18 cellular contexts compared by ENCODE assay signal in genomic region chr1:91283421-91283726, GRCh38.
DNase-seq lines count a peak whose midpoint lies in the region; ATAC-seq and TF ChIP-seq lines count a peak whose summit lies in the region.
"Had no signal": no experiment of that assay in that cellular context is flagged by ENCODE, and none has a peak within 500 bp of the region (broad histone marks: within the 10 kb centered on the region; RNA-seq: fewer than 3 reads in every experiment).

No MANE protein-coding gene starts in this region.

- H3K27me3 Mint-ChIP-seq in HFFc6 (ENCODE audit: insufficient read depth): peaks cover 1% of the 10 kb centered on the region
- H3K27me3 Mint-ChIP-seq in endodermal cell (ENCODE audit: insufficient read depth): no peaks in the 10 kb centered on the region
- peaks cover 26% of the 10 kb centered on the region for H3K27me3 Mint-ChIP-seq in osteocyte (ENCODE audit: unreplicated experiment)
- H3K27me3 Mint-ChIP-seq: brain, type B pancreatic cell had no signal

- no peak overlapping the region for H3K27ac ChIP-seq in endodermal cell (ENCODE audit: low read depth, low read length)
- H3K27ac ChIP-seq: left ventricle myocardium inferior, parathyroid adenoma had no signal

- H3K9me3 ChIP-seq in endodermal cell (ENCODE audit: control insufficient read depth, low read length): no peaks in the 10 kb centered on the region
- H3K9me3 ChIP-seq: left ventricle myocardium inferior had no signal

- H3K4me1 Mint-ChIP-seq in HFFc6 (ENCODE audit: low read depth) (peaks cover 6% of the 10 kb centered on the region; the same call in 1 of the 2 replicates), endodermal cell (peaks cover 7% of the 10 kb centered on the region), osteocyte (ENCODE audit: unreplicated experiment) (no peaks in the 10 kb centered on the region)
- H3K4me1 Mint-ChIP-seq: activated naive CD8-positive, alpha-beta T cell treated with anti-CD3 and anti-CD28 coated beads, Interleukin-2, amount 50 U/mL, for 24 hours; brain; naive thymus-derived CD8-positive, alpha-beta T cell had no signal

- TF ChIP-seq CTCF in HFFc6 (IDR thresholded peaks at IDR 0.05): no peak
- TF ChIP-seq CTCF in endodermal cell (conservative IDR thresholded peaks at IDR 0.05): no peak
- TF ChIP-seq CTCF in osteocyte (IDR thresholded peaks at IDR 0.05): no peak

- H3K4me3 Mint-ChIP-seq in HFFc6 (peak overlapping the region; percentile 31; the same call in 1 of the 2 replicates), endodermal cell (no peak overlapping the region), osteocyte (ENCODE audit: unreplicated experiment) (no peak overlapping the region)
- H3K4me3 Mint-ChIP-seq: activated B cell treated with CpG ODN at 0.5 μM for 24 hours; activated CD8-positive, alpha-beta T cell treated with anti-CD3 and anti-CD28 coated beads, Interleukin-2, amount 10 ng/mL, durations not matched to agents 7 days and 5 days; activated naive CD8-positive, alpha-beta T cell treated with anti-CD3 and anti-CD28 coated beads, Interleukin-2, amount 50 U/mL, for 24 hours; brain; naive thymus-derived CD8-positive, alpha-beta T cell; type B pancreatic cell had no signal

- ATAC-seq in HG02610 (IDR thresholded peaks at IDR 0.05; ENCODE audit: unreplicated experiment): no peak
- ATAC-seq in GM19452 (IDR thresholded peaks at IDR 0.05; ENCODE audit: unreplicated experiment): no peak
- ATAC-seq: activated CD8-positive, alpha-beta T cell treated with anti-CD3 and anti-CD28 coated beads, Interleukin-2, amount 10 ng/mL, durations not matched to agents 7 days and 5 days; activated naive CD8-positive, alpha-beta T cell treated with anti-CD3 and anti-CD28 coated beads, Interleukin-2, amount 50 U/mL, for 24 hours; naive thymus-derived CD8-positive, alpha-beta T cell had no signal

- no peaks in the 10 kb centered on the region for H3K27me3 ChIP-seq in endodermal cell (ENCODE audit: control insufficient read depth, insufficient read depth, low read length, poor library complexity, severe bottlenecking)

- H3K36me3 ChIP-seq in endodermal cell (ENCODE audit: control insufficient read depth, insufficient read depth, low read length): no peaks in the 10 kb centered on the region
- H3K36me3 ChIP-seq: left ventricle myocardium inferior had no signal

- H3K27ac Mint-ChIP-seq in HFFc6 (peak overlapping the region; percentile 64), endodermal cell (peak overlapping the region; percentile 76), osteocyte (ENCODE audit: unreplicated experiment) (peak overlapping the region; percentile 40)
- H3K27ac Mint-ChIP-seq: activated B cell treated with CpG ODN at 0.5 μM for 24 hours; activated CD8-positive, alpha-beta T cell treated with anti-CD3 and anti-CD28 coated beads, Interleukin-2, amount 10 ng/mL, durations not matched to agents 7 days and 5 days; activated naive CD8-positive, alpha-beta T cell treated with anti-CD3 and anti-CD28 coated beads, Interleukin-2, amount 50 U/mL, for 24 hours; naive thymus-derived CD8-positive, alpha-beta T cell; type B pancreatic cell had no signal

- no peaks in the 10 kb centered on the region for H3K9me3 Mint-ChIP-seq in HFFc6
- peaks cover 7% of the 10 kb centered on the region for H3K9me3 Mint-ChIP-seq in endodermal cell
- H3K9me3 Mint-ChIP-seq in osteocyte (ENCODE audit: unreplicated experiment): no peaks in the 10 kb centered on the region
- H3K9me3 Mint-ChIP-seq: activated B cell treated with CpG ODN at 0.5 μM for 24 hours; activated naive CD8-positive, alpha-beta T cell treated with anti-CD3 and anti-CD28 coated beads, Interleukin-2, amount 50 U/mL, for 24 hours; brain; naive thymus-derived CD8-positive, alpha-beta T cell; type B pancreatic cell had no signal

- DNase-seq in NCI-H82 (lab: John Stamatoyannopoulos, UW): peak; percentile 14
- DNase-seq in NCI-H82 treated with DMSO at 0.1 percent for 48 hours (lab: John Stamatoyannopoulos, UW; ENCODE audit: unreplicated experiment): no peak
- no peak for DNase-seq in HFFc6
- no peak for DNase-seq in endodermal cell
- DNase-seq in osteocyte (ENCODE audit: extremely low spot score, unreplicated experiment): no peak
- no peak for DNase-seq in erythroblast (lab: John Stamatoyannopoulos, UW)
- DNase-seq: activated B cell treated with CpG ODN at 0.5 μM for 24 hours, activated gamma-delta T cell, GF-D8, left ventricle myocardium inferior had no signal

- H3K4me1 ChIP-seq in endodermal cell (ENCODE audit: control insufficient read depth, insufficient read depth, low read length): no peaks in the 10 kb centered on the region
- H3K4me1 ChIP-seq: parathyroid adenoma had no signal

- no peak overlapping the region for H3K9ac ChIP-seq in endodermal cell (ENCODE audit: extremely low read depth, low read length, poor library complexity, severe bottlenecking)
- H3K9ac ChIP-seq: parathyroid adenoma had no signal

- H3K36me3 Mint-ChIP-seq in HFFc6 (ENCODE audit: low read depth): no peaks in the 10 kb centered on the region
- peaks cover 6% of the 10 kb centered on the region for H3K36me3 Mint-ChIP-seq in endodermal cell (ENCODE audit: low read depth)
- H3K36me3 Mint-ChIP-seq in osteocyte (ENCODE audit: unreplicated experiment): no peaks in the 10 kb centered on the region
- H3K36me3 Mint-ChIP-seq: naive thymus-derived CD8-positive, alpha-beta T cell had no signal

- no peak for TF ChIP-seq POLR2A in erythroblast (IDR thresholded peaks at IDR 0.05; ENCODE audit: low read length)

- no peak overlapping the region for H3K4me3 ChIP-seq in endodermal cell (ENCODE audit: low read length)

- WGBS in endodermal cell (ENCODE audit: insufficient coverage in 1 of 2, insufficient read length in 1 of 2), 2 experiments: 92 to 100% methylated on average over 1 to 2 of the region's 2 CpGs
